In genomic region chr14:77059276-77059934, GRCh38 we compare ENCODE assay signal across 8 cellular contexts. TPM values are rescaled to one million over a fixed set of nuclear protein-coding genes. Genes with fewer than 3 reads are reported as not detected.
DNase-seq lines count a peak whose midpoint lies in the region; ATAC-seq and TF ChIP-seq lines count a peak whose summit lies in the region.

No MANE protein-coding gene starts in this region.

- no peak overlapping the region for H3K4me2 ChIP-seq in IMR-90 (ENCODE audit: low read depth, low read length)

- no peak overlapping the region for H3K4me3 ChIP-seq in CD4-positive, alpha-beta memory T cell (ENCODE audit: low read length in 2 of 2)
- no peak overlapping the region for H3K4me3 ChIP-seq in IMR-90 (ENCODE audit: insufficient read depth, low read depth, low read length)
- H3K4me3 ChIP-seq in stomach = no peak overlapping the region

- H3K4me3 Mint-ChIP-seq in CD4-positive, alpha-beta memory T cell = no peak overlapping the region
- H3K4me3 Mint-ChIP-seq in activated T-helper 17 cell treated with anti-CD3 and anti-CD28 coated beads, Interleukin-2, amount 50 U/mL, for 72 hours = no peak overlapping the region

- H4K20me1 ChIP-seq in IMR-90 (ENCODE audit: insufficient read depth, low read length) = no peaks in the 10 kb centered on the region

- H3K27ac ChIP-seq in CD4-positive, alpha-beta memory T cell (ENCODE audit: low read depth, low read length) = no peak overlapping the region
- no peak overlapping the region for H3K27ac ChIP-seq in IMR-90 (ENCODE audit: insufficient read depth, low read length)
- no peak overlapping the region for H3K27ac ChIP-seq in stomach

- peak; percentile 46 for TF ChIP-seq RAD21 in IMR-90 (IDR thresholded peaks at IDR 0.05; ENCODE audit: low read length)

- peak overlapping the region; percentile 76 for H2AFZ ChIP-seq in IMR-90 (replicated peaks; ENCODE audit: low read length, poor library complexity)

- no CpG with 5 or more reads among the region's 12 CpGs for WGBS in IMR-90 (ENCODE audit: extremely low coverage in 2 of 2, insufficient read length in 1 of 2), 2 experiments
- 38 to 50% (median 39%) methylated on average over 12 of the region's 12 CpGs for WGBS in stomach, 5 donors

- ATAC-seq in IMR-90 (ENCODE audit: low read depth) = peak; percentile 95
- peak; percentile 75 for ATAC-seq in activated T-helper 17 cell treated with anti-CD3 and anti-CD28 coated beads, Interleukin-2, amount 50 U/mL, for 72 hours (replicated peaks)
- ATAC-seq in GM18505 (IDR thresholded peaks at IDR 0.05; ENCODE audit: unreplicated experiment) = no peak

- H4K5ac ChIP-seq in IMR-90 (ENCODE audit: low read depth, low read length) = no peak overlapping the region

- H3K9me3 ChIP-seq in CD4-positive, alpha-beta memory T cell (ENCODE audit: control insufficient read depth in 1 of 2, low read length in 2 of 2) = no peaks in the 10 kb centered on the region
- H3K9me3 ChIP-seq in IMR-90 (ENCODE audit: control insufficient read depth, insufficient read depth, low read length) = peaks cover 4% of the 10 kb centered on the region; the same call in 1 of the 2 replicates
- H3K9me3 ChIP-seq in stomach = peaks cover 0 to 7% (median 3%) of the 10 kb centered on the region in 4 donors

- no peak overlapping the region for H3K23ac ChIP-seq in IMR-90 (ENCODE audit: low read depth, low read length)

- no peaks in the 10 kb centered on the region for H3K9me3 Mint-ChIP-seq in CD4-positive, alpha-beta memory T cell
- H3K9me3 Mint-ChIP-seq in activated T-helper 17 cell treated with anti-CD3 and anti-CD28 coated beads, Interleukin-2, amount 50 U/mL, for 72 hours = no peaks in the 10 kb centered on the region

- H3K18ac ChIP-seq in IMR-90 (ENCODE audit: low read depth, low read length) = no peak overlapping the region

- no peak overlapping the region; the same call in 1 of the 2 replicates for H3K14ac ChIP-seq in IMR-90 (replicated peaks; ENCODE audit: low read depth, low read length)

- peak; percentile 36 for TF ChIP-seq CTCF in IMR-90 (conservative IDR thresholded peaks at IDR 0.05; ENCODE audit: low read depth, low read length)
- TF ChIP-seq CTCF in stomach (IDR thresholded peaks at IDR 0.05) = peak in 4 of 7 experiments; percentile 12 to 24 (median 18)

- in situ Hi-C loops in IMR-90 (cut with MboI; ENCODE audit: low sequenced_read_pairs) = loop anchor here (25.0 kb wide), 1 partner anchor 1072 kb away; the partner anchor contains the start of genes IFT43 and TGFB3

- 0 out of 2 replicates have a peak overlapping the region, but pooled peaks have one; percentile 10 for H2AK5ac ChIP-seq in IMR-90 (ENCODE audit: low read depth, low read length)

- dilution Hi-C loops in IMR-90 (cut with HindIII; ENCODE audit: low sequenced_read_pairs, unreplicated experiment) = no loop called here

- H3K9ac ChIP-seq in IMR-90 (ENCODE audit: low read depth, low read length) = no peak overlapping the region

- H3K9me1 ChIP-seq in IMR-90 (ENCODE audit: insufficient read depth, low read length) = no peaks in the 10 kb centered on the region

- peaks cover 11 to 19% (median 14%) of the 10 kb centered on the region in 4 donors for H3K4me1 Mint-ChIP-seq in CD4-positive, alpha-beta memory T cell
- H3K4me1 Mint-ChIP-seq in activated T-helper 17 cell treated with anti-CD3 and anti-CD28 coated beads, Interleukin-2, amount 50 U/mL, for 72 hours = peaks cover 15% of the 10 kb centered on the region

- no peak overlapping the region for H2BK20ac ChIP-seq in IMR-90 (ENCODE audit: low read depth, low read length)

- no peaks in the 10 kb centered on the region for H3K27me3 Mint-ChIP-seq in CD4-positive, alpha-beta memory T cell
- no peaks in the 10 kb centered on the region for H3K27me3 Mint-ChIP-seq in activated T-helper 17 cell treated with anti-CD3 and anti-CD28 coated beads, Interleukin-2, amount 50 U/mL, for 72 hours

- H2BK5ac ChIP-seq in IMR-90 (ENCODE audit: low read depth, low read length, poor library complexity, severe bottlenecking) = no peak overlapping the region

- H3K36me3 Mint-ChIP-seq in CD4-positive, alpha-beta memory T cell = no peaks in the 10 kb centered on the region
- no peaks in the 10 kb centered on the region for H3K36me3 Mint-ChIP-seq in activated T-helper 17 cell treated with anti-CD3 and anti-CD28 coated beads, Interleukin-2, amount 50 U/mL, for 72 hours (ENCODE audit: low read depth)

- POLR2A ChIA-PET in CD4-positive, alpha-beta memory T cell (lab: Charles Lee; ENCODE audit: partially characterized antibody) = interaction anchor here (0.7 to 1.1 kb wide), 5 partner anchors 19 to 183 kb away, joined by 3 read pairs; no protein-coding TSS in a partner anchor
- POLR2A ChIA-PET in IMR-90 (lab: Charles Lee; ENCODE audit: unreplicated experiment) = interaction anchor here (0.8 to 1.0 kb wide), 4 partner anchors 17 to 98 kb away, joined by 3 to 9 read pairs (median 3); no protein-coding TSS in a partner anchor

- TF ChIP-seq POLR2A in IMR-90 (IDR thresholded peaks at IDR 0.05; ENCODE audit: low read depth, low read length) (no peak), stomach (IDR thresholded peaks at IDR 0.05) (no peak), GM18505 (IDR thresholded peaks at IDR 0.05; ENCODE audit: borderline replicate concordance, extremely low read depth, insufficient read depth, insufficient read length) (no peak)

- BruUV-seq in IMR-90 (replicated peaks; lab: Mats Ljungman, UMichigan) = no TSS peak

- no peaks in the 10 kb centered on the region for H3K27me3 ChIP-seq in CD4-positive, alpha-beta memory T cell (ENCODE audit: insufficient read depth, low read length)
- H3K27me3 ChIP-seq in IMR-90 (ENCODE audit: control insufficient read depth, insufficient read depth, low read length) (no peaks in the 10 kb centered on the region), stomach (no peaks in the 10 kb centered on the region)

- TF ChIP-seq EP300 in stomach (IDR thresholded peaks at IDR 0.05) = no peak

- H2BK15ac ChIP-seq in IMR-90 (ENCODE audit: low read depth, low read length) = no peak overlapping the region; the same call in 2 of the 3 replicates

- CTCF ChIA-PET in CD4-positive, alpha-beta memory T cell (lab: Charles Lee; ENCODE audit: partially characterized antibody) = interaction anchor here (0.8 to 3.6 kb wide), 16 partner anchors 9 to 187 kb away, joined by 3 to 40 read pairs (median 5); no protein-coding TSS in a partner anchor
- CTCF ChIA-PET in IMR-90 (lab: Yijun Ruan, JAX) = interaction anchor here (0.8 to 3.4 kb wide), 5 partner anchors 11 to 183 kb away, joined by 3 to 15 read pairs (median 5); no protein-coding TSS in a partner anchor

- peak overlapping the region; percentile 26 for H3K4ac ChIP-seq in IMR-90 (ENCODE audit: low read depth, low read length)

- H3K4me1 ChIP-seq in CD4-positive, alpha-beta memory T cell (ENCODE audit: insufficient read depth, low read length) = peaks cover 19% of the 10 kb centered on the region
- H3K4me1 ChIP-seq in IMR-90 (ENCODE audit: control insufficient read depth, insufficient read depth, low read length) (peaks cover 7% of the 10 kb centered on the region), stomach (peaks cover 0 to 14% (median 3%) of the 10 kb centered on the region in 4 donors)

- H3K79me1 ChIP-seq in IMR-90 (ENCODE audit: low read depth in 1 of 2, low read length in 2 of 2) = no peaks in the 10 kb centered on the region

- no peak overlapping the region for H2AK9ac ChIP-seq in IMR-90 (replicated peaks; ENCODE audit: low read depth, low read length, poor library complexity)

- H4K8ac ChIP-seq in IMR-90 (ENCODE audit: low read depth in 2 of 2, low read length in 2 of 2) = peak overlapping the region in 1 of 2 experiments; percentile 70; a peak in 2 of 4 replicates

- H3K27ac Mint-ChIP-seq in CD4-positive, alpha-beta memory T cell = peak overlapping the region in 2 of 7 donors; percentile 10 to 50
- peak overlapping the region; percentile 14 for H3K27ac Mint-ChIP-seq in activated T-helper 17 cell treated with anti-CD3 and anti-CD28 coated beads, Interleukin-2, amount 50 U/mL, for 72 hours

- DNase-seq in CD4-positive, alpha-beta memory T cell = peak in 3 of 5 donors; percentile 17 to 51 (median 47)
- DNase-seq in IMR-90 (peak; percentile 91), hypothalamus (lab: John Stamatoyannopoulos, UW) (peak in 46 of 51 donors; percentile 27 to 89 (median 68)), stomach (peak; percentile 56), NAMALWA (ENCODE audit: low spot score) (no peak), cerebellar cortex (ENCODE audit: low spot score) (no peak)

- no peaks in the 10 kb centered on the region for H3K36me3 ChIP-seq in CD4-positive, alpha-beta memory T cell (ENCODE audit: insufficient read depth, low read length)
- H3K36me3 ChIP-seq in IMR-90 (ENCODE audit: control insufficient read depth, insufficient read depth, low read length) (no peaks in the 10 kb centered on the region), stomach (no peaks in the 10 kb centered on the region)

- intact Hi-C loops in CD4-positive, alpha-beta memory T cell (cut with micrococcal nuclease) = no loop called here
- intact Hi-C loops in IMR-90 (cut with micrococcal nuclease) (no loop called here), stomach (cut with DNase I; ENCODE audit: low total_unique reads) (no loop called here)

- no peak overlapping the region for H3K56ac ChIP-seq in IMR-90 (ENCODE audit: extremely low read depth, insufficient read depth, low read length)

- peak overlapping the region; percentile 49; the same call in 1 of the 2 replicates for H2BK120ac ChIP-seq in IMR-90 (ENCODE audit: low read depth, low read length)

- no peak overlapping the region for H4K91ac ChIP-seq in IMR-90 (ENCODE audit: insufficient read depth, low read depth, low read length)

RNA-seq across cellular contexts. Expression of gene IRF2BPL, which starts 30.9 kb away (rescaled TPM):
- total RNA-seq in CD4-positive, alpha-beta memory T cell = 10 to 100 TPM; 36.6 to 37.7 TPM
- 1 to 10 TPM; 1.2 to 3.8 TPM for polyA plus RNA-seq in CD4-positive, alpha-beta memory T cell
- 6.3 and 8.9 TPM in 2 replicates for total RNA-seq in IMR-90 (2012; rRNA removed)
- 14.5 and 15.8 TPM in 2 replicates for polyA plus RNA-seq in IMR-90 (2012; rRNA removed)
- polyA plus RNA-seq in IMR-90 (2012; cell fraction: cytosol; rRNA removed) = 13.2 and 35.9 TPM in 2 replicates
- polyA plus RNA-seq in IMR-90 (2012; cell fraction: nucleus; rRNA removed; ENCODE audit: low replicate concordance) = 24.7 and 36.8 TPM in 2 replicates
- total RNA-seq in activated T-helper 17 cell treated with anti-CD3 and anti-CD28 coated beads, Interleukin-2, amount 50 U/mL, for 72 hours = 10 to 100 TPM; 14.2 to 25.5 TPM
- 10 to 100 TPM in 4 of 5 donors, 1 to 10 TPM in 1; 5.3 to 43.6 (median 28.4) TPM for total RNA-seq in stomach
- polyA plus RNA-seq in stomach = 10 to 100 TPM in 2 of 3 donors, 1 to 10 TPM in 1; 8.5 to 17.7 (median 10.5) TPM

RNA-seq across cellular contexts. Expression of gene CIPC, which starts 38.7 kb away (rescaled TPM):
- total RNA-seq in CD4-positive, alpha-beta memory T cell = 10 to 100 TPM; 18.6 to 21.5 TPM
- polyA plus RNA-seq in CD4-positive, alpha-beta memory T cell = 1 to 10 TPM; 5.4 to 7.1 TPM
- 12.9 and 13.1 TPM in 2 replicates for total RNA-seq in IMR-90 (2012; rRNA removed)
- polyA plus RNA-seq in IMR-90 (2012; rRNA removed) = 5.6 and 6.6 TPM in 2 replicates
- 2.7 and 2.8 TPM in 2 replicates for polyA plus RNA-seq in IMR-90 (2012; cell fraction: cytosol; rRNA removed)
- polyA plus RNA-seq in IMR-90 (2012; cell fraction: nucleus; rRNA removed; ENCODE audit: low replicate concordance) = 2.8 and 5.9 TPM in 2 replicates
- total RNA-seq in activated T-helper 17 cell treated with anti-CD3 and anti-CD28 coated beads, Interleukin-2, amount 50 U/mL, for 72 hours = 10 to 100 TPM in 1 of 2 donors, 1 to 10 TPM in 1; 8.5 to 11.8 TPM
- 10 to 100 TPM; 12.7 to 81.1 (median 32.2) TPM for total RNA-seq in stomach
- polyA plus RNA-seq in stomach = 10 to 100 TPM in 1 of 3 donors, 1 to 10 TPM in 2; 6.0 to 10.6 (median 6.1) TPM

Comparison
In these comparisons a context has a peak if more than half of its experiments do, and no peak if none do; other contexts are left out.
1. DNase-seq: peak in CD4-positive, alpha-beta memory T cell (3 of 5), IMR-90 (single experiment), hypothalamus (46 of 51) and stomach (single experiment); none in NAMALWA (single experiment) and cerebellar cortex (single experiment).